In genomic region chr2:128154225-128154624, GRCh38 we compare ENCODE assay signal across 20 cellular contexts.
"Had no signal": no experiment of that assay in that cellular context is flagged by ENCODE, and none has a peak within 500 bp of the region (broad histone marks: within the 10 kb centered on the region; RNA-seq: fewer than 3 reads in every experiment).

No MANE protein-coding gene starts in this region.

- H3K4me3 Mint-ChIP-seq: activated CD4-positive, alpha-beta memory T cell treated with anti-CD3 and anti-CD28 coated beads, Interleukin-2, amount 10 ng/mL, durations not matched to agents 7 days and 5 days; activated naive CD8-positive, alpha-beta T cell treated with anti-CD3 and anti-CD28 coated beads for 36 hours; activated T-helper 17 cell treated with anti-CD3 and anti-CD28 coated beads, Interleukin-2, amount 50 U/mL, for 72 hours; effector memory CD8-positive, alpha-beta T cell; naive thymus-derived CD4-positive, alpha-beta T cell; neural progenitor cell; stimulated activated effector memory CD8-positive, alpha-beta T cell treated with anti-CD3 and anti-CD28 coated beads, Interleukin-12 subunit alpha, Interleukin-12 subunit beta, amount 100 ng/mL, for 72 hours had no signal

- H3K4me1 Mint-ChIP-seq: activated CD4-positive, alpha-beta memory T cell treated with anti-CD3 and anti-CD28 coated beads, Interleukin-2, amount 10 ng/mL, durations not matched to agents 7 days and 5 days; activated naive CD8-positive, alpha-beta T cell treated with anti-CD3 and anti-CD28 coated beads for 36 hours; neural progenitor cell had no signal

- H3K27me3 Mint-ChIP-seq: activated CD4-positive, alpha-beta memory T cell treated with anti-CD3 and anti-CD28 coated beads, Interleukin-2, amount 10 ng/mL, durations not matched to agents 7 days and 5 days; activated naive CD8-positive, alpha-beta T cell treated with anti-CD3 and anti-CD28 coated beads for 36 hours; activated T-helper 17 cell treated with anti-CD3 and anti-CD28 coated beads, Interleukin-2, amount 50 U/mL, for 72 hours; effector memory CD8-positive, alpha-beta T cell; naive thymus-derived CD4-positive, alpha-beta T cell had no signal

- DNase-seq: activated CD4-positive, alpha-beta memory T cell treated with anti-CD3 and anti-CD28 coated beads, Interleukin-2, amount 10 ng/mL, durations not matched to agents 7 days and 5 days; activated CD4-positive, alpha-beta T cell treated with anti-CD3 and anti-CD28 coated beads for 48 hours; activated CD4-positive, CD25-positive, alpha-beta regulatory T cell; activated naive CD4-positive, alpha-beta T cell; activated naive CD8-positive, alpha-beta T cell treated with anti-CD3 and anti-CD28 coated beads for 36 hours; activated T-cell treated with anti-CD3 and anti-CD28 coated beads, Interleukin-2, amount 50 U/mL, for 1 hour; amniotic stem cell; effector memory CD8-positive, alpha-beta T cell; foreskin fibroblast; islet precursor cell; mammary epithelial cell; naive thymus-derived CD4-positive, alpha-beta T cell; psoas muscle; sigmoid colon; stimulated activated CD4-positive, alpha-beta T cell treated with anti-CD3 and anti-CD28 coated beads, Interleukin-4, amount 100 ng/mL, for 24 hours; SW 1271; upper lobe of left lung had no signal

- ATAC-seq: activated T-helper 17 cell treated with anti-CD3 and anti-CD28 coated beads, Interleukin-2, amount 50 U/mL, for 72 hours; effector memory CD8-positive, alpha-beta T cell; naive thymus-derived CD4-positive, alpha-beta T cell; stimulated activated effector memory CD8-positive, alpha-beta T cell treated with anti-CD3 and anti-CD28 coated beads, Interleukin-12 subunit alpha, Interleukin-12 subunit beta, amount 100 ng/mL, for 72 hours had no signal

- H3K27ac Mint-ChIP-seq: activated CD4-positive, alpha-beta memory T cell treated with anti-CD3 and anti-CD28 coated beads, Interleukin-2, amount 10 ng/mL, durations not matched to agents 7 days and 5 days; activated naive CD8-positive, alpha-beta T cell treated with anti-CD3 and anti-CD28 coated beads for 36 hours; activated T-helper 17 cell treated with anti-CD3 and anti-CD28 coated beads, Interleukin-2, amount 50 U/mL, for 72 hours; neural progenitor cell; stimulated activated effector memory CD8-positive, alpha-beta T cell treated with anti-CD3 and anti-CD28 coated beads, Interleukin-12 subunit alpha, Interleukin-12 subunit beta, amount 100 ng/mL, for 72 hours had no signal

- H3K9me3 Mint-ChIP-seq: activated CD4-positive, alpha-beta memory T cell treated with anti-CD3 and anti-CD28 coated beads, Interleukin-2, amount 10 ng/mL, durations not matched to agents 7 days and 5 days; activated naive CD8-positive, alpha-beta T cell treated with anti-CD3 and anti-CD28 coated beads for 36 hours; activated T-helper 17 cell treated with anti-CD3 and anti-CD28 coated beads, Interleukin-2, amount 50 U/mL, for 72 hours; effector memory CD8-positive, alpha-beta T cell; naive thymus-derived CD4-positive, alpha-beta T cell; neural progenitor cell; stimulated activated effector memory CD8-positive, alpha-beta T cell treated with anti-CD3 and anti-CD28 coated beads, Interleukin-12 subunit alpha, Interleukin-12 subunit beta, amount 100 ng/mL, for 72 hours had no signal
